ENCODE assay signal across 1 cellular context in the genomic region with DNA sequence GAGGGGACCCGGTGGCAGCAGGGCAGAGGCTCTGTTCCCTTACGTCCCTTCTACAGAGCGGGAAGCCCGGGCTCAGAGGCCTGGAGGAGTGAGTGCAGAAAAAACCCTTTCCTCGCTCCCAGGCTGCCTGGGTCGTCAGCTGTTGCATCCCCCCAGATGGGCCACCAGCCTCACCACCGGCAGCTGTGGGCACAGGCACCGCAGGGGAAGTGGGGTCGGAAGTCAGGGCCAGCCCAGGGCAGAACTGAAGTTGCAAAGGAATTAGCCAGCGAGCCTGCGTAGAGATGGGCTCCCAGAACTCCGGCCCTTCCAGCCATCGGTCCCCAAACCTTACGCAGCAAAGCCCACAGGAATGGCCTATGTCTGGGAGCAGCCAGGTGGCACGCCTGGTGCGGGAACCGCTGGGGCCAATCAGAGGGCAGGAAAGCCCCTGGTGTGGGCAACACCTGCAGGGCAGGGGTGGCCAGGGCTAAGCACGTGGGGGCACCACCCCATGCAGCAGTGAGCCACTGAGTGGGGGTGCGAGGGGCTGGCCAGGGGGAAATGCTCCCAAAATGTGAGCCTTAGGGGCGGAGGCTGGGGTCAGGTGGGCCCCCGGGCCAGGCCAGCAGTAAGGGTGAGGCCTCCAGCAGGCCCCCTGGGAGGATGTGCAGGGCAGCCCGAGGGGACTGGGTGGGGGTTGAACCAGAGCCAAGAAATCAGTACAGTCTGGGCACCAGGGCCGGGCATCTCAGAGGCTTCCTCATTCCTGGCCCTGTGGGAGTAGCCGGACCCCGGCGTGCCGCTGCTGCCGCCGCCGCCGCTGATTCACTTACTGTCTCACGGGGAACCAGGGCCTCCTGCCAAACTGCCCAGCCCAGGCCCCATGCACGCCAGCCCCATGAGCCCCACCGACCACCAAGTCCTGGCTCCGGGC.
TF ChIP-seq lines count a peak whose summit lies in the region.

No MANE protein-coding gene starts in this region.

TF ChIP-seq in GM23338, 12 proteins besides CTCF, POLR2A, EP300 and RAD21 (continued from another document):
- TF ChIP-seq, protein P1, sequence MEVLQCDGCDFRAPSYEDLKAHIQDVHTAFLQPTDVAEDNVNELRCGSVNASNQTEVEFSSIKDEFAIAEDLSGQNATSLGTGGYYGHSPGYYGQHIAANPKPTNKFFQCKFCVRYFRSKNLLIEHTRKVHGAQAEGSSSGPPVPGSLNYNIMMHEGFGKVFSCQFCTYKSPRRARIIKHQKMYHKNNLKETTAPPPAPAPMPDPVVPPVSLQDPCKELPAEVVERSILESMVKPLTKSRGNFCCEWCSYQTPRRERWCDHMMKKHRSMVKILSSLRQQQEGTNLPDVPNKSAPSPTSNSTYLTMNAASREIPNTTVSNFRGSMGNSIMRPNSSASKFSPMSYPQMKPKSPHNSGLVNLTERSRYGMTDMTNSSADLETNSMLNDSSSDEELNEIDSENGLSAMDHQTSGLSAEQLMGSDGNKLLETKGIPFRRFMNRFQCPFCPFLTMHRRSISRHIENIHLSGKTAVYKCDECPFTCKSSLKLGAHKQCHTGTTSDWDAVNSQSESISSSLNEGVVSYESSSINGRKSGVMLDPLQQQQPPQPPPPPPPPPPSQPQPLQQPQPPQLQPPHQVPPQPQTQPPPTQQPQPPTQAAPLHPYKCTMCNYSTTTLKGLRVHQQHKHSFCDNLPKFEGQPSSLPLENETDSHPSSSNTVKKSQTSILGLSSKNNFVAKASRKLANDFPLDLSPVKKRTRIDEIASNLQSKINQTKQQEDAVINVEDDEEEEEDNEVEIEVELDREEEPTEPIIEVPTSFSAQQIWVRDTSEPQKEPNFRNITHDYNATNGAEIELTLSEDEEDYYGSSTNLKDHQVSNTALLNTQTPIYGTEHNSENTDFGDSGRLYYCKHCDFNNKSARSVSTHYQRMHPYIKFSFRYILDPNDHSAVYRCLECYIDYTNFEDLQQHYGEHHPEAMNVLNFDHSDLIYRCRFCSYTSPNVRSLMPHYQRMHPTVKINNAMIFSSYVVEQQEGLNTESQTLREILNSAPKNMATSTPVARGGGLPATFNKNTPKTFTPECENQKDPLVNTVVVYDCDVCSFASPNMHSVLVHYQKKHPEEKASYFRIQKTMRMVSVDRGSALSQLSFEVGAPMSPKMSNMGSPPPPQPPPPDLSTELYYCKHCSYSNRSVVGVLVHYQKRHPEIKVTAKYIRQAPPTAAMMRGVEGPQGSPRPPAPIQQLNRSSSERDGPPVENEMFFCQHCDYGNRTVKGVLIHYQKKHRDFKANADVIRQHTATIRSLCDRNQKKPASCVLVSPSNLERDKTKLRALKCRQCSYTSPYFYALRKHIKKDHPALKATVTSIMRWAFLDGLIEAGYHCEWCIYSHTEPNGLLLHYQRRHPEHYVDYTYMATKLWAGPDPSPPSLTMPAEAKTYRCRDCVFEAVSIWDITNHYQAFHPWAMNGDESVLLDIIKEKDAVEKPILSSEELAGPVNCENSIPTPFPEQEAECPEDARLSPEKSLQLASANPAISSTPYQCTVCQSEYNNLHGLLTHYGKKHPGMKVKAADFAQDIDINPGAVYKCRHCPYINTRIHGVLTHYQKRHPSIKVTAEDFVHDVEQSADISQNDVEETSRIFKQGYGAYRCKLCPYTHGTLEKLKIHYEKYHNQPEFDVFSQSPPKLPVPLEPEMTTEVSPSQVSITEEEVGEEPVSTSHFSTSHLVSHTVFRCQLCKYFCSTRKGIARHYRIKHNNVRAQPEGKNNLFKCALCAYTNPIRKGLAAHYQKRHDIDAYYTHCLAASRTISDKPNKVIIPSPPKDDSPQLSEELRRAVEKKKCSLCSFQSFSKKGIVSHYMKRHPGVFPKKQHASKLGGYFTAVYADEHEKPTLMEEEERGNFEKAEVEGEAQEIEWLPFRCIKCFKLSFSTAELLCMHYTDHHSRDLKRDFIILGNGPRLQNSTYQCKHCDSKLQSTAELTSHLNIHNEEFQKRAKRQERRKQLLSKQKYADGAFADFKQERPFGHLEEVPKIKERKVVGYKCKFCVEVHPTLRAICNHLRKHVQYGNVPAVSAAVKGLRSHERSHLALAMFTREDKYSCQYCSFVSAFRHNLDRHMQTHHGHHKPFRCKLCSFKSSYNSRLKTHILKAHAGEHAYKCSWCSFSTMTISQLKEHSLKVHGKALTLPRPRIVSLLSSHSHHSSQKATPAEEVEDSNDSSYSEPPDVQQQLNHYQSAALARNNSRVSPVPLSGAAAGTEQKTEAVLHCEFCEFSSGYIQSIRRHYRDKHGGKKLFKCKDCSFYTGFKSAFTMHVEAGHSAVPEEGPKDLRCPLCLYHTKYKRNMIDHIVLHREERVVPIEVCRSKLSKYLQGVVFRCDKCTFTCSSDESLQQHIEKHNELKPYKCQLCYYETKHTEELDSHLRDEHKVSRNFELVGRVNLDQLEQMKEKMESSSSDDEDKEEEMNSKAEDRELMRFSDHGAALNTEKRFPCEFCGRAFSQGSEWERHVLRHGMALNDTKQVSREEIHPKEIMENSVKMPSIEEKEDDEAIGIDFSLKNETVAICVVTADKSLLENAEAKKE (CRISPR knock-in tag; IDR thresholded peaks at IDR 0.05): no peak
- no peak for TF ChIP-seq EZH2 (IDR thresholded peaks at IDR 0.05; ENCODE audit: low read depth, unreplicated experiment)
- no peak for TF ChIP-seq NANOG (IDR thresholded peaks at IDR 0.05; ENCODE audit: borderline replicate concordance)
- TF ChIP-seq ETS1 (IDR thresholded peaks at IDR 0.05): no peak
- no peak for TF ChIP-seq POLR2AphosphoS5 (IDR thresholded peaks at IDR 0.05; ENCODE audit: low read depth)
- TF ChIP-seq ZNF331 (CRISPR knock-in tag; IDR thresholded peaks at IDR 0.05; ENCODE audit: low read depth): no peak
- no peak for TF ChIP-seq STAT1 (IDR thresholded peaks at IDR 0.05; ENCODE audit: unreplicated experiment)
